In the genomic region with DNA sequence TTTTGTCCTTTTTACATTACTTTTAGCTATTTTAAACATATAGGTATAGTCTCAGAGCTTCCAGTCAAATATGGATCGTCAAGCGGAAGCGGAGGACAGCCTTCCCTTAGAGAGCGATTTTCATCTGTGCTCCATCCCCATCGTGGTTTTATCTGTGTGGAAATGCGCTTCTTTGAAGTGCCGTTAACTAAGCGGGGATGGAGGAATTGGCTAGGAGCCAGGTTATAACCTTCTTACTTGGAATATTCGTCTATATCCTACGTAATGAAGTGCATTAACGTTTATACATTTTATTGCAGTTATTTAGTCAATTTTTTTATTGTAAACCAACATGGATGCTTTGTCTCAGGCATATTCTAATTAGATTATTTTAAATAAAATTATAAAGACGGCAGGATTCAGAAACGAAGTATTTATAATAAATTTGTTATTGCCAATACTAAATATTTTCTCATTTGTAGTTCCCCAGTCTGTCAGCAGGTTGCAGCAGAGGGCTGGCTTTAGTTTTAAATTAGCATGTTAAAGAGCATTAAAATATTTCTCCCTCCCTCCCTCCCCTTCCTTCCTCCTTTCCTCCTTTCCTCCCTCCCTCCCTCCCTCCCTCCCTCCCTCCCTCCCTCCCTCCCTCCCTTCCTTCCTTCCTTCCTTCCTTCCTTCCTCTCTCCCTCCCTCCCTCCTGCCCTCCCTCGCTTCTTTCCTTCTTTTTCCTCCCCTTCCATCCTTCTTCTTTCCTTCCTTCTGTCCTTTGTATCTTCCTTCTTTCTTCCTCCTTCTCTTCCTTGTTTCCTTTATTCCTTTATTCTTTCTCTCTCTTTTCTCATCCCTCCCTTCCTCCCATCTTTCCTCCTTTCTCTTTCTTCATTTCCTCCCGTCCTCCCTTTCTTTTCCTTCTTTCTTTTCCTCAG, we compare ENCODE assay signal across 2 cellular contexts.
A peak's percentile ranks its signal among the peaks of the same experiment; 100 is the strongest.
TF ChIP-seq lines count a peak whose summit lies in the region.

No MANE protein-coding gene starts in this region.

TF ChIP-seq in IMR-90, 13 proteins besides CTCF, POLR2A, EP300 and RAD21 (continued from another document):
- TF ChIP-seq, protein P1, sequence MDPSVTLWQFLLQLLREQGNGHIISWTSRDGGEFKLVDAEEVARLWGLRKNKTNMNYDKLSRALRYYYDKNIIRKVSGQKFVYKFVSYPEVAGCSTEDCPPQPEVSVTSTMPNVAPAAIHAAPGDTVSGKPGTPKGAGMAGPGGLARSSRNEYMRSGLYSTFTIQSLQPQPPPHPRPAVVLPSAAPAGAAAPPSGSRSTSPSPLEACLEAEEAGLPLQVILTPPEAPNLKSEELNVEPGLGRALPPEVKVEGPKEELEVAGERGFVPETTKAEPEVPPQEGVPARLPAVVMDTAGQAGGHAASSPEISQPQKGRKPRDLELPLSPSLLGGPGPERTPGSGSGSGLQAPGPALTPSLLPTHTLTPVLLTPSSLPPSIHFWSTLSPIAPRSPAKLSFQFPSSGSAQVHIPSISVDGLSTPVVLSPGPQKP (IDR thresholded peaks at IDR 0.05; ENCODE audit: borderline replicate concordance, low read depth, low read length) = no peak

TF ChIP-seq in WTC11, 78 proteins besides CTCF, POLR2A, EP300 and RAD21 (continued from another document):
- TF ChIP-seq, protein P2, sequence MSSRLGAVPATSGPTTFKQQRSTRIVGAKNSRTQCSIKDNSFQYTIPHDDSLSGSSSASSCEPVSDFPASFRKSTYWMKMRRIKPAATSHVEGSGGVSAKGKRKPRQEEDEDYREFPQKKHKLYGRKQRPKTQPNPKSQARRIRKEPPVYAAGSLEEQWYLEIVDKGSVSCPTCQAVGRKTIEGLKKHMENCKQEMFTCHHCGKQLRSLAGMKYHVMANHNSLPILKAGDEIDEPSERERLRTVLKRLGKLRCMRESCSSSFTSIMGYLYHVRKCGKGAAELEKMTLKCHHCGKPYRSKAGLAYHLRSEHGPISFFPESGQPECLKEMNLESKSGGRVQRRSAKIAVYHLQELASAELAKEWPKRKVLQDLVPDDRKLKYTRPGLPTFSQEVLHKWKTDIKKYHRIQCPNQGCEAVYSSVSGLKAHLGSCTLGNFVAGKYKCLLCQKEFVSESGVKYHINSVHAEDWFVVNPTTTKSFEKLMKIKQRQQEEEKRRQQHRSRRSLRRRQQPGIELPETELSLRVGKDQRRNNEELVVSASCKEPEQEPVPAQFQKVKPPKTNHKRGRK (CRISPR knock-in tag; IDR thresholded peaks at IDR 0.05; ENCODE audit: borderline replicate concordance) = peak; percentile 47; the same call in 1 of the 2 replicates
